In the genomic region with DNA sequence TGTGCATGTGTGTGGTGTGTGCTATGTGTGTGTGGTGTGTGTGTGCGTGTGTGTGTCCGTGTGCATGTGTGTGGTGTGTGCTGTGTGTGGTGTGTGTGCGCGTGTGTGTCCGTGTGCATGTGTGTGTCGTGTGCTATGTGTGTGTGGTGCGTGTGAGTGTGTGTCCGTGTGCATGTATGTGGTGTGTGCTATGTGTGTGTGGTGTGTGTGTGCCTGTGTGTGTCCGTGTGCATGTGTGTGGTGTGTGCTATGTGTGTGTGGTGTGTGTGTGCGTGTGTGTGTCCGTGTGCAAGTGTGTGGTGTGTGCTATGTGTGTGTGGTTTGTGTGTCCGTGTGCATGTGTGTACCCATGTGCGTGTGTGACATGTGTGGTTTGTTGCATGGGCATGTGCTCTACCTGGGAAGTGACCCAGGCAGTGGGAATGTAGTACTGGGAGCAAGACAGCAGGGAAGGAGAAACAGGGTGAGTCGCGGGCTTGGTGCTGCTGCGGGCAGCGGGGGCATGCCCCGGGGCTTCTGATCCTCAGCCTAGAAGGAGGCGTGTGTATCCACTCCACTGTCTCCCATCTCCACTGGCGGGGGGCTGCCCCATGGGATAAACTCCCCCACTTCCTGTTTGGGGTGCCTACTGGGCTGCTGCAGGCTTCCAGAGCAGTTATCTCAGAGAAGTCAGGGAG, we compare ENCODE assay signal across 2 cellular contexts.
TF ChIP-seq lines count a peak whose summit lies in the region.

No MANE protein-coding gene starts in this region.

TF ChIP-seq in IMR-90, 13 proteins besides CTCF, POLR2A, EP300 and RAD21:
- TF ChIP-seq MAFK (IDR thresholded peaks at IDR 0.05; ENCODE audit: low read depth, low read length), result no peak
- TF ChIP-seq, protein P1, sequence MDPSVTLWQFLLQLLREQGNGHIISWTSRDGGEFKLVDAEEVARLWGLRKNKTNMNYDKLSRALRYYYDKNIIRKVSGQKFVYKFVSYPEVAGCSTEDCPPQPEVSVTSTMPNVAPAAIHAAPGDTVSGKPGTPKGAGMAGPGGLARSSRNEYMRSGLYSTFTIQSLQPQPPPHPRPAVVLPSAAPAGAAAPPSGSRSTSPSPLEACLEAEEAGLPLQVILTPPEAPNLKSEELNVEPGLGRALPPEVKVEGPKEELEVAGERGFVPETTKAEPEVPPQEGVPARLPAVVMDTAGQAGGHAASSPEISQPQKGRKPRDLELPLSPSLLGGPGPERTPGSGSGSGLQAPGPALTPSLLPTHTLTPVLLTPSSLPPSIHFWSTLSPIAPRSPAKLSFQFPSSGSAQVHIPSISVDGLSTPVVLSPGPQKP (IDR thresholded peaks at IDR 0.05; ENCODE audit: borderline replicate concordance, low read depth, low read length), result no peak
- TF ChIP-seq MAZ (IDR thresholded peaks at IDR 0.05; ENCODE audit: borderline replicate concordance, low read depth, low read length), result no peak
- no peak for TF ChIP-seq MXI1 (IDR thresholded peaks at IDR 0.05; ENCODE audit: borderline replicate concordance, low read depth, low read length)
- TF ChIP-seq CEBPB (IDR thresholded peaks at IDR 0.05; ENCODE audit: low read depth, low read length), result no peak
- TF ChIP-seq RFX5 (IDR thresholded peaks at IDR 0.05; ENCODE audit: low read depth, low read length), result no peak
- no peak for TF ChIP-seq NFE2L2 (IDR thresholded peaks at IDR 0.05; ENCODE audit: low read depth, low read length)
- no peak for TF ChIP-seq BHLHE40 (IDR thresholded peaks at IDR 0.05; ENCODE audit: low read depth, low read length)

TF ChIP-seq in H1, 55 proteins besides CTCF, POLR2A, EP300 and RAD21:
- TF ChIP-seq SRF (IDR thresholded peaks at IDR 0.05; ENCODE audit: low read depth, low read length) (no peak), POLR2AphosphoS5 (IDR thresholded peaks at IDR 0.05; ENCODE audit: low read depth, low read length) (no peak), KDM4A (IDR thresholded peaks at IDR 0.05; ENCODE audit: low read depth, low read length, severe bottlenecking) (no peak), BCL11A (IDR thresholded peaks at IDR 0.05; ENCODE audit: low read depth in 2 of 2, low read length in 2 of 2) (no peak), CHD2 (IDR thresholded peaks at IDR 0.05; ENCODE audit: low read length) (no peak), SIRT6 (IDR thresholded peaks at IDR 0.05; ENCODE audit: low read length) (no peak), TCF12 (IDR thresholded peaks at IDR 0.05; ENCODE audit: low read depth, low read length) (no peak), FOSL1 (IDR thresholded peaks at IDR 0.05; ENCODE audit: insufficient read depth, low read depth, low read length) (no peak), BRCA1 (IDR thresholded peaks at IDR 0.05; ENCODE audit: low read depth, low read length) (no peak), SIX5 (IDR thresholded peaks at IDR 0.05; ENCODE audit: low read depth, low read length) (no peak), MAFK (IDR thresholded peaks at IDR 0.05; ENCODE audit: low read depth, low read length) (no peak), BACH1 (IDR thresholded peaks at IDR 0.05; ENCODE audit: low read length) (no peak), ZNF274 (IDR thresholded peaks at IDR 0.05; ENCODE audit: borderline replicate concordance, extremely low read depth, low read length) (no peak)
- TF ChIP-seq, protein P2, sequence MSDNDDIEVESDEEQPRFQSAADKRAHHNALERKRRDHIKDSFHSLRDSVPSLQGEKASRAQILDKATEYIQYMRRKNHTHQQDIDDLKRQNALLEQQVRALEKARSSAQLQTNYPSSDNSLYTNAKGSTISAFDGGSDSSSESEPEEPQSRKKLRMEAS (IDR thresholded peaks at IDR 0.05), result no peak
